In the genomic region with DNA sequence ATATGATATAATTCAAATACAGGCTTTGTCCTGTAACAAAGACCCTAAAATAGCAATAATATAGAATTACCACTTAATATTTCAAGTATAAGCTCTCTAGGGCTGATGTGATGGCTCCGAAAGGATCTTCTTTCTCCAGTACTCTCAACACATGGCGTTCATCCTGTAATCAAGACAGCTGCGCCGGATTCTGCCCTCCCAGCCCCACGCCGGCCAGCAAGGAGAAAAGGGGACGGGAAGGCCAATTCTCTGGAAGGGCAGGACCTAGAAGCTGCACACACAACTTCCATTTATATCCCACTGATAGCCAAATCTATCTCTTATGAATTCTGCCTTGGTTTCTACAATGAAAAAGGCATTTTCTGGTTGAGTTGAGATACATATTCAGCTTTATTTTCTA, we compare ENCODE assay signal across 1 cellular context.
TF ChIP-seq lines count a peak whose summit lies in the region.

No MANE protein-coding gene starts in this region.

TF ChIP-seq in GM12878, 131 proteins besides CTCF, POLR2A, EP300 and RAD21 (continued from another document):
- TF ChIP-seq, protein P1, sequence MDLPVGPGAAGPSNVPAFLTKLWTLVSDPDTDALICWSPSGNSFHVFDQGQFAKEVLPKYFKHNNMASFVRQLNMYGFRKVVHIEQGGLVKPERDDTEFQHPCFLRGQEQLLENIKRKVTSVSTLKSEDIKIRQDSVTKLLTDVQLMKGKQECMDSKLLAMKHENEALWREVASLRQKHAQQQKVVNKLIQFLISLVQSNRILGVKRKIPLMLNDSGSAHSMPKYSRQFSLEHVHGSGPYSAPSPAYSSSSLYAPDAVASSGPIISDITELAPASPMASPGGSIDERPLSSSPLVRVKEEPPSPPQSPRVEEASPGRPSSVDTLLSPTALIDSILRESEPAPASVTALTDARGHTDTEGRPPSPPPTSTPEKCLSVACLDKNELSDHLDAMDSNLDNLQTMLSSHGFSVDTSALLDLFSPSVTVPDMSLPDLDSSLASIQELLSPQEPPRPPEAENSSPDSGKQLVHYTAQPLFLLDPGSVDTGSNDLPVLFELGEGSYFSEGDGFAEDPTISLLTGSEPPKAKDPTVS (IDR thresholded peaks at IDR 0.05; ENCODE audit: low read depth, low read length) = no peak
- TF ChIP-seq, protein P2, sequence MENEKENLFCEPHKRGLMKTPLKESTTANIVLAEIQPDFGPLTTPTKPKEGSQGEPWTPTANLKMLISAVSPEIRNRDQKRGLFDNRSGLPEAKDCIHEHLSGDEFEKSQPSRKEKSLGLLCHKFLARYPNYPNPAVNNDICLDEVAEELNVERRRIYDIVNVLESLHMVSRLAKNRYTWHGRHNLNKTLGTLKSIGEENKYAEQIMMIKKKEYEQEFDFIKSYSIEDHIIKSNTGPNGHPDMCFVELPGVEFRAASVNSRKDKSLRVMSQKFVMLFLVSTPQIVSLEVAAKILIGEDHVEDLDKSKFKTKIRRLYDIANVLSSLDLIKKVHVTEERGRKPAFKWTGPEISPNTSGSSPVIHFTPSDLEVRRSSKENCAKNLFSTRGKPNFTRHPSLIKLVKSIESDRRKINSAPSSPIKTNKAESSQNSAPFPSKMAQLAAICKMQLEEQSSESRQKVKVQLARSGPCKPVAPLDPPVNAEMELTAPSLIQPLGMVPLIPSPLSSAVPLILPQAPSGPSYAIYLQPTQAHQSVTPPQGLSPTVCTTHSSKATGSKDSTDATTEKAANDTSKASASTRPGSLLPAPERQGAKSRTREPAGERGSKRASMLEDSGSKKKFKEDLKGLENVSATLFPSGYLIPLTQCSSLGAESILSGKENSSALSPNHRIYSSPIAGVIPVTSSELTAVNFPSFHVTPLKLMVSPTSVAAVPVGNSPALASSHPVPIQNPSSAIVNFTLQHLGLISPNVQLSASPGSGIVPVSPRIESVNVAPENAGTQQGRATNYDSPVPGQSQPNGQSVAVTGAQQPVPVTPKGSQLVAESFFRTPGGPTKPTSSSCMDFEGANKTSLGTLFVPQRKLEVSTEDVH (IDR thresholded peaks at IDR 0.05; ENCODE audit: low read depth, partially characterized antibody) = no peak
- no peak for TF ChIP-seq CHD1 (IDR thresholded peaks at IDR 0.05; ENCODE audit: low read depth, low read length)
- TF ChIP-seq POLR2AphosphoS5 (IDR thresholded peaks at IDR 0.05; ENCODE audit: low read length) = no peak
- TF ChIP-seq, protein P3, sequence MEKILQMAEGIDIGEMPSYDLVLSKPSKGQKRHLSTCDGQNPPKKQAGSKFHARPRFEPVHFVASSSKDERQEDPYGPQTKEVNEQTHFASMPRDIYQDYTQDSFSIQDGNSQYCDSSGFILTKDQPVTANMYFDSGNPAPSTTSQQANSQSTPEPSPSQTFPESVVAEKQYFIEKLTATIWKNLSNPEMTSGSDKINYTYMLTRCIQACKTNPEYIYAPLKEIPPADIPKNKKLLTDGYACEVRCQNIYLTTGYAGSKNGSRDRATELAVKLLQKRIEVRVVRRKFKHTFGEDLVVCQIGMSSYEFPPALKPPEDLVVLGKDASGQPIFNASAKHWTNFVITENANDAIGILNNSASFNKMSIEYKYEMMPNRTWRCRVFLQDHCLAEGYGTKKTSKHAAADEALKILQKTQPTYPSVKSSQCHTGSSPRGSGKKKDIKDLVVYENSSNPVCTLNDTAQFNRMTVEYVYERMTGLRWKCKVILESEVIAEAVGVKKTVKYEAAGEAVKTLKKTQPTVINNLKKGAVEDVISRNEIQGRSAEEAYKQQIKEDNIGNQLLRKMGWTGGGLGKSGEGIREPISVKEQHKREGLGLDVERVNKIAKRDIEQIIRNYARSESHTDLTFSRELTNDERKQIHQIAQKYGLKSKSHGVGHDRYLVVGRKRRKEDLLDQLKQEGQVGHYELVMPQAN (conservative IDR thresholded peaks at IDR 0.05) = no peak
- TF ChIP-seq EED (IDR thresholded peaks at IDR 0.05; ENCODE audit: low read depth) = no peak
